ENCODE assay signal across 8 cellular contexts in genomic region chr4:38488891-38489861, GRCh38.
A peak's percentile ranks its signal among the peaks of the same experiment; 100 is the strongest.
DNase-seq lines count a peak whose midpoint lies in the region; ATAC-seq, FAIRE-seq and TF ChIP-seq lines count a peak whose summit lies in the region.

No MANE protein-coding gene starts in this region.

- WGBS in small intestine, 3 donors = 67 to 72% (median 67%) methylated on average over 8 to 10 of the region's 10 CpGs

- H3K36me3 Mint-ChIP-seq in activated CD4-positive, alpha-beta T cell treated with anti-CD3 and anti-CD28 coated beads for 36 hours (ENCODE audit: low read depth) = no peaks in the 10 kb centered on the region
- H3K36me3 Mint-ChIP-seq in activated naive CD8-positive, alpha-beta T cell treated with anti-CD3 and anti-CD28 coated beads, Interleukin-2, amount 50 U/mL, for 24 hours (ENCODE audit: low read depth) = no peaks in the 10 kb centered on the region

- H3K9me3 ChIP-seq in iPS-15b (ENCODE audit: control insufficient read depth, insufficient read depth, low read length) = no peaks in the 10 kb centered on the region
- H3K9me3 ChIP-seq in small intestine (ENCODE audit: control insufficient read depth, low read depth) = no peaks in the 10 kb centered on the region
- no peaks in the 10 kb centered on the region for H3K9me3 ChIP-seq in vagina

- peak overlapping the region; percentile 88 for H3K27ac Mint-ChIP-seq in activated CD4-positive, alpha-beta T cell treated with anti-CD3 and anti-CD28 coated beads for 36 hours
- peak overlapping the region; percentile 89 for H3K27ac Mint-ChIP-seq in activated naive CD8-positive, alpha-beta T cell treated with anti-CD3 and anti-CD28 coated beads, Interleukin-2, amount 50 U/mL, for 24 hours

- peaks cover 38% of the 10 kb centered on the region for H3K4me1 Mint-ChIP-seq in activated CD4-positive, alpha-beta T cell treated with anti-CD3 and anti-CD28 coated beads for 36 hours
- peaks cover 35% of the 10 kb centered on the region for H3K4me1 Mint-ChIP-seq in activated naive CD8-positive, alpha-beta T cell treated with anti-CD3 and anti-CD28 coated beads, Interleukin-2, amount 50 U/mL, for 24 hours

- H3K36me3 ChIP-seq in iPS-15b (ENCODE audit: control insufficient read depth, insufficient read depth, low read length) (no peaks in the 10 kb centered on the region), small intestine (ENCODE audit: control insufficient read depth in 2 of 2, insufficient read depth in 2 of 2, low read length in 2 of 2) (no peaks in the 10 kb centered on the region), vagina (no peaks in the 10 kb centered on the region)

- ATAC-seq in activated CD4-positive, alpha-beta T cell treated with anti-CD3 and anti-CD28 coated beads for 36 hours = no peak
- ATAC-seq in activated naive CD8-positive, alpha-beta T cell treated with anti-CD3 and anti-CD28 coated beads, Interleukin-2, amount 50 U/mL, for 24 hours = no peak

- POLR2A ChIA-PET in activated CD4-positive, alpha-beta T cell treated with anti-CD3 and anti-CD28 coated beads for 36 hours (lab: Charles Lee) = interaction anchor here (0.8 to 1.1 kb wide), 2 partner anchors 78 to 328 kb away, joined by 3 to 4 read pairs; no protein-coding TSS in a partner anchor

- no peaks in the 10 kb centered on the region for H3K27me3 ChIP-seq in iPS-15b (ENCODE audit: control insufficient read depth, insufficient read depth, low read length)
- no peaks in the 10 kb centered on the region for H3K27me3 ChIP-seq in small intestine (ENCODE audit: control insufficient read depth in 2 of 2, insufficient read depth in 2 of 2, low read length in 2 of 2)
- no peaks in the 10 kb centered on the region for H3K27me3 ChIP-seq in vagina

- peak overlapping the region in 1 of 2 donors; percentile 74 for H3K27ac ChIP-seq in small intestine (ENCODE audit: low read depth in 1 of 2, low read length in 1 of 2)
- no peak overlapping the region for H3K27ac ChIP-seq in vagina

- no peak for DNase-seq in activated CD4-positive, alpha-beta T cell treated with anti-CD3 and anti-CD28 coated beads for 36 hours
- DNase-seq in activated CD4-positive, alpha-beta T cell treated with anti-CD3 and anti-CD28 coated beads for 1 hour = no peak
- DNase-seq in activated naive CD8-positive, alpha-beta T cell treated with anti-CD3 and anti-CD28 coated beads, Interleukin-2, amount 50 U/mL, for 24 hours = no peak
- DNase-seq in small intestine = peak; percentile 12
- no peak for DNase-seq in vagina (ENCODE audit: extremely low spot score in 2 of 2)
- DNase-seq in HTR-8/SVneo (ENCODE audit: insufficient read length, low spot score) = no peak
- no peak for DNase-seq in NCI-H128 (lab: John Stamatoyannopoulos, UW; ENCODE audit: unreplicated experiment)

- H3K4me3 Mint-ChIP-seq in activated CD4-positive, alpha-beta T cell treated with anti-CD3 and anti-CD28 coated beads for 36 hours = peak overlapping the region; percentile 29
- H3K4me3 Mint-ChIP-seq in activated naive CD8-positive, alpha-beta T cell treated with anti-CD3 and anti-CD28 coated beads, Interleukin-2, amount 50 U/mL, for 24 hours = peak overlapping the region; percentile 54

- intact Hi-C loops in activated CD4-positive, alpha-beta T cell treated with anti-CD3 and anti-CD28 coated beads for 36 hours (cut with DNase I, micrococcal nuclease) = no loop called here
- intact Hi-C loops in vagina (cut with DNase I) = no loop called here

- no peak overlapping the region for H3K9ac ChIP-seq in iPS-15b (ENCODE audit: low read depth, low read length)

- H3K4me1 ChIP-seq in iPS-15b (ENCODE audit: control insufficient read depth, insufficient read depth, low read length) = peaks cover 18% of the 10 kb centered on the region
- H3K4me1 ChIP-seq in small intestine (ENCODE audit: control insufficient read depth in 2 of 2, insufficient read depth in 1 of 2, low read depth in 1 of 2, low read length in 1 of 2) = peaks cover 2% of the 10 kb centered on the region in 2 donors
- H3K4me1 ChIP-seq in vagina = peaks cover 8% of the 10 kb centered on the region

- no peak for TF ChIP-seq POLR2A in vagina (IDR thresholded peaks at IDR 0.05)

- TF ChIP-seq CTCF in vagina (IDR thresholded peaks at IDR 0.05) = no peak

- no peaks in the 10 kb centered on the region for H3K9me3 Mint-ChIP-seq in activated CD4-positive, alpha-beta T cell treated with anti-CD3 and anti-CD28 coated beads for 36 hours (ENCODE audit: low read depth)
- H3K9me3 Mint-ChIP-seq in activated naive CD8-positive, alpha-beta T cell treated with anti-CD3 and anti-CD28 coated beads, Interleukin-2, amount 50 U/mL, for 24 hours = no peaks in the 10 kb centered on the region

- CTCF ChIA-PET in activated CD4-positive, alpha-beta T cell treated with anti-CD3 and anti-CD28 coated beads for 36 hours (lab: Charles Lee) = interaction anchor here (1.2 kb wide), 1 partner anchor 172 kb away, joined by 6 read pairs; no protein-coding TSS in a partner anchor

- FAIRE-seq in small intestine (lab: Jason Lieb, UNC) = no peak
- FAIRE-seq in HTR-8/SVneo (lab: Jason Lieb, UNC) = no peak

- no peaks in the 10 kb centered on the region for H3K27me3 Mint-ChIP-seq in activated CD4-positive, alpha-beta T cell treated with anti-CD3 and anti-CD28 coated beads for 36 hours
- no peaks in the 10 kb centered on the region for H3K27me3 Mint-ChIP-seq in activated naive CD8-positive, alpha-beta T cell treated with anti-CD3 and anti-CD28 coated beads, Interleukin-2, amount 50 U/mL, for 24 hours

- H3K4me3 ChIP-seq in iPS-15b (ENCODE audit: low read depth, low read length) = peak overlapping the region; percentile 24
- no peak overlapping the region for H3K4me3 ChIP-seq in small intestine (ENCODE audit: low read depth in 1 of 2, low read length in 2 of 2)
- no peak overlapping the region for H3K4me3 ChIP-seq in vagina
